ENCODE assay signal across 23 cellular contexts in the genomic region with DNA sequence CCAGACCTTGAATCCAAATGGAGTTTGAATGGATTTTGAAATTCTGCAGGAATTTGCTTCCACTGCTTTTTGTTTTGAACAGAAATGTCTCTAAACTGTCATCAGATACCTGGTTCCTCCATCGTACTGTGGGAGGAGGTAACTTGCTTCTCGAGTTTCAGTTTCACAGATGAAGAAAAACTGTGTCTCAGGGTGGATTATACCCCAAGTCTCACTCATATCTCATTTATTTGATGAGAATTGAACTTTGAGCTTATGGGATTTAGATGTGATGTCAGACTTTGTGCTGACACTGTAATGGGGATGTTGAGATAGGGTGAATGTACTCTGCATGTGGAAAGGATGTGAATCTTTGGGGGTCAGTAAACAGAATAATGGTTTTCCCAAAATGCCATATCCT.
"Had no signal": no experiment of that assay in that cellular context is flagged by ENCODE, and none has a peak within 500 bp of the region (broad histone marks: within the 10 kb centered on the region; RNA-seq: fewer than 3 reads in every experiment).

No MANE protein-coding gene starts in this region.

- H3K4me3 Mint-ChIP-seq: activated naive CD8-positive, alpha-beta T cell treated with anti-CD3 and anti-CD28 coated beads for 36 hours; activated T-helper 1 cell treated with anti-CD3 and anti-CD28 coated beads, Interleukin-12 subunit alpha, Interleukin-12 subunit beta, Interleukin-2, Interleukin-4 antibody, amounts not matched to agents 30 ng/mL and 10 ng/mL and 1 ng/mL, durations not matched to agents 14 hours and 24 hours and 36 hours had no signal

- DNase-seq: activated CD4-positive, alpha-beta T cell treated with anti-CD3 and anti-CD28 coated beads for 4 hours; activated CD4-positive, alpha-beta T cell treated with anti-CD3 and anti-CD28 coated beads, Interleukin-2, amount 50 U/mL, for 4 hours; activated CD8-positive, alpha-beta memory T cell treated with anti-CD3 and anti-CD28 coated beads for 24 hours; activated effector memory CD4-positive, alpha-beta T cell treated with anti-CD3 and anti-CD28 coated beads, Interleukin-2, amount 50 U/mL, for 16 hours; activated naive CD4-positive, alpha-beta T cell treated with Interleukin-2 at 50 U/mL for 16 hours; activated naive CD8-positive, alpha-beta T cell treated with anti-CD3 and anti-CD28 coated beads for 36 hours; anterior cingulate cortex; central memory CD4-positive, alpha-beta T cell; Karpas-422; NCI-H1105 treated with DMSO at 0.1 percent for 48 hours; NCI-H1436 treated with DMSO at 0.1 percent for 48 hours; NCI-H187; NCI-H2081; NCI-H510A treated with DMSO at 0.1 percent for 48 hours; NCI-H69; PC-9; SHP77 treated with DMSO at 0.1 percent for 48 hours; T1000 had no signal

- H3K27me3 ChIP-seq: breast epithelium had no signal

- H3K4me1 ChIP-seq: breast epithelium had no signal

- H3K4me2 ChIP-seq: PC-9 had no signal

- H3K27ac Mint-ChIP-seq: activated naive CD8-positive, alpha-beta T cell treated with anti-CD3 and anti-CD28 coated beads for 36 hours; activated T-helper 1 cell treated with anti-CD3 and anti-CD28 coated beads, Interleukin-12 subunit alpha, Interleukin-12 subunit beta, Interleukin-2, Interleukin-4 antibody, amounts not matched to agents 30 ng/mL and 10 ng/mL and 1 ng/mL, durations not matched to agents 14 hours and 24 hours and 36 hours had no signal

- H3K27me3 Mint-ChIP-seq: activated naive CD8-positive, alpha-beta T cell treated with anti-CD3 and anti-CD28 coated beads for 36 hours had no signal

- H3K4me3 ChIP-seq: breast epithelium, coronary artery, K562, PC-9 had no signal

- H2AFZ ChIP-seq: PC-9 had no signal

- H3K27ac ChIP-seq: breast epithelium, coronary artery, PC-9, VCaP had no signal

- ATAC-seq: K562 had no signal

- H3K9me3 ChIP-seq: breast epithelium had no signal
